In genomic region chr14:82720431-82720830, GRCh38 we compare ENCODE assay signal across 21 cellular contexts.
DNase-seq lines count a peak whose midpoint lies in the region; ATAC-seq, FAIRE-seq and TF ChIP-seq lines count a peak whose summit lies in the region.
"Had no signal": no experiment of that assay in that cellular context is flagged by ENCODE, and none has a peak within 500 bp of the region (broad histone marks: within the 10 kb centered on the region; RNA-seq: fewer than 3 reads in every experiment).

No MANE protein-coding gene starts in this region.

- H3K4me1 Mint-ChIP-seq in mesothelial cell of epicardium, result peaks cover 18% of the 10 kb centered on the region
- H3K4me1 Mint-ChIP-seq: B cell, CD14-positive monocyte had no signal

- peaks cover 7% of the 10 kb centered on the region; the same call in 1 of the 2 replicates for H3K4me1 ChIP-seq in MM.1S (ENCODE audit: low read length)
- no peaks in the 10 kb centered on the region for H3K4me1 ChIP-seq in thymus (ENCODE audit: control insufficient read depth, insufficient read depth, low read length)
- H3K4me1 ChIP-seq in left ventricle myocardium inferior, result peaks cover 7% of the 10 kb centered on the region
- peaks cover 0 to 3% of the 10 kb centered on the region in 2 donors for H3K4me1 ChIP-seq in kidney (ENCODE audit: control insufficient read depth in 1 of 2, insufficient read depth in 1 of 2, low read depth in 1 of 2, low read length in 2 of 2)

- peak overlapping the region; percentile 88 for H3K27ac ChIP-seq in MM.1S (ENCODE audit: low read length)
- H3K27ac ChIP-seq in thymus (ENCODE audit: low read depth), result peak overlapping the region; percentile 40
- H3K27ac ChIP-seq in left ventricle myocardium inferior (replicated peaks), result no peak overlapping the region
- H3K27ac ChIP-seq in kidney (ENCODE audit: low read depth in 2 of 2, low read length in 2 of 2), result no peak overlapping the region
- H3K27ac ChIP-seq: GM23248 had no signal

- no peaks in the 10 kb centered on the region for H3K36me3 Mint-ChIP-seq in mesothelial cell of epicardium
- H3K36me3 Mint-ChIP-seq: CD14-positive monocyte had no signal

- H3K9me3 ChIP-seq in MM.1S (replicated peaks; ENCODE audit: insufficient read depth, low read length) (no peaks in the 10 kb centered on the region), thymus (ENCODE audit: control insufficient read depth) (no peaks in the 10 kb centered on the region), left ventricle myocardium inferior (replicated peaks) (no peaks in the 10 kb centered on the region), kidney (ENCODE audit: control insufficient read depth in 1 of 2, low read length in 2 of 2) (no peaks in the 10 kb centered on the region)
- H3K9me3 ChIP-seq: SK-N-SH had no signal

- H3K9me2 ChIP-seq in MM.1S (replicated peaks; ENCODE audit: insufficient read depth, low read length), result no peaks in the 10 kb centered on the region
- H3K9me2 ChIP-seq: SK-N-SH had no signal

- DNase-seq in MM.1S, result no peak
- no peak for DNase-seq in bronchial epithelial cell (ENCODE audit: low read depth)
- DNase-seq in mesothelial cell of epicardium (ENCODE audit: low spot score in 2 of 2, unreplicated experiment in 2 of 2), result no peak
- DNase-seq in left ventricle myocardium inferior, result no peak
- no peak for DNase-seq in kidney
- DNase-seq: GM23248; Kasumi-1; NCI-H1048; NCI-H1417 treated with DMSO at 0.1 percent for 48 hours; NCI-H187 treated with DMSO at 0.1 percent for 48 hours; NCI-H510A; NK-92 treated with Interleukin-12 subunit alpha and Interleukin-12 subunit beta, amount 100 ng/mL, for 24 hours; SIG-M5; SK-N-SH had no signal

- H3K27ac Mint-ChIP-seq in mesothelial cell of epicardium, result peak overlapping the region; percentile 70
- H3K27ac Mint-ChIP-seq: B cell, CD14-positive monocyte had no signal

- TF ChIP-seq CTCF in MM.1S (IDR thresholded peaks at IDR 0.05; ENCODE audit: low read length) (no peak), bronchial epithelial cell (IDR thresholded peaks at IDR 0.05; ENCODE audit: insufficient read depth, low read length, severe bottlenecking) (no peak), mesothelial cell of epicardium (IDR thresholded peaks at IDR 0.05; ENCODE audit: unreplicated experiment) (no peak), left ventricle myocardium inferior (IDR thresholded peaks at IDR 0.05; ENCODE audit: borderline replicate concordance) (no peak), kidney (IDR thresholded peaks at IDR 0.05; ENCODE audit: borderline replicate concordance, extremely low read depth, insufficient read depth) (no peak)

- H3K79me2 ChIP-seq in MM.1S (ENCODE audit: low read length), result no peaks in the 10 kb centered on the region

- no peaks in the 10 kb centered on the region for H3F3A ChIP-seq in MM.1S (ENCODE audit: insufficient read depth, low read length)

- no peak for ATAC-seq in HG02623 (IDR thresholded peaks at IDR 0.05; ENCODE audit: unreplicated experiment)
- ATAC-seq: HCT116, Panc1 had no signal

- peak overlapping the region; percentile 59 for H3K9ac ChIP-seq in MM.1S (ENCODE audit: low read length)
- H3K9ac ChIP-seq in kidney (ENCODE audit: low read length in 2 of 2), result no peak overlapping the region
- H3K9ac ChIP-seq: GM23248, SK-N-SH had no signal

- H3K27me3 Mint-ChIP-seq in mesothelial cell of epicardium (ENCODE audit: low read depth), result no peaks in the 10 kb centered on the region
- H3K27me3 Mint-ChIP-seq: B cell had no signal

- no peak overlapping the region for H3K4me3 Mint-ChIP-seq in mesothelial cell of epicardium
- H3K4me3 Mint-ChIP-seq: B cell, CD14-positive monocyte had no signal

- H3K4me3 ChIP-seq in MM.1S (ENCODE audit: low read length) (peak overlapping the region; percentile 39), bronchial epithelial cell (ENCODE audit: low read depth, low read length) (no peak overlapping the region), thymus (ENCODE audit: low read length) (no peak overlapping the region), left ventricle myocardium inferior (no peak overlapping the region), kidney (ENCODE audit: low read length in 2 of 2) (no peak overlapping the region)
- H3K4me3 ChIP-seq: GM23248 had no signal

- intact Hi-C loops in left ventricle myocardium inferior (cut with micrococcal nuclease), result no loop called here
- intact Hi-C loops in kidney (cut with DNase I), result no loop called here

- H3K36me3 ChIP-seq in MM.1S (replicated peaks; ENCODE audit: insufficient read depth, low read length), result no peaks in the 10 kb centered on the region
- no peaks in the 10 kb centered on the region for H3K36me3 ChIP-seq in bronchial epithelial cell (ENCODE audit: control insufficient read depth, insufficient read depth, low read length)
- H3K36me3 ChIP-seq in thymus (ENCODE audit: control insufficient read depth, insufficient read depth), result no peaks in the 10 kb centered on the region
- H3K36me3 ChIP-seq in left ventricle myocardium inferior, result no peaks in the 10 kb centered on the region
- no peaks in the 10 kb centered on the region for H3K36me3 ChIP-seq in kidney (ENCODE audit: control insufficient read depth in 1 of 2, insufficient read depth in 2 of 2, low read length in 2 of 2)

- no peaks in the 10 kb centered on the region for H3K9me3 Mint-ChIP-seq in mesothelial cell of epicardium

- FAIRE-seq in bronchial epithelial cell (lab: Jason Lieb, UNC) (peak; percentile 23), kidney (lab: Jason Lieb, UNC) (no peak)
- FAIRE-seq: A204.1 had no signal

- H3K27me3 ChIP-seq in MM.1S (replicated peaks; ENCODE audit: insufficient read depth, low read length) (no peaks in the 10 kb centered on the region), bronchial epithelial cell (ENCODE audit: control insufficient read depth, insufficient read depth, low read length) (no peaks in the 10 kb centered on the region), thymus (ENCODE audit: control insufficient read depth, insufficient read depth) (no peaks in the 10 kb centered on the region), left ventricle myocardium inferior (ENCODE audit: low read depth) (no peaks in the 10 kb centered on the region)

- H3K4me2 ChIP-seq in MM.1S (ENCODE audit: low read depth, low read length), result peak overlapping the region; percentile 73
- H3K4me2 ChIP-seq: SK-N-SH had no signal

- H2AFZ ChIP-seq in MM.1S (ENCODE audit: low read length), result peak overlapping the region; percentile 80
- H2AFZ ChIP-seq: GM23248 had no signal

- no peaks in the 10 kb centered on the region for H4K20me1 ChIP-seq in MM.1S (ENCODE audit: insufficient read depth, low read length)

- WGBS in thymus, result 69% methylated on average over 3 of the region's 3 CpGs

Comparison
In these comparisons a context has a peak if more than half of its experiments do, and no peak if none do; other contexts are left out.
1. H3K27ac ChIP-seq: peak in MM.1S (single experiment) and thymus (single experiment); none in left ventricle myocardium inferior (single experiment) and kidney (0 of 2).